ENCODE assay signal across 11 cellular contexts in the genomic region with DNA sequence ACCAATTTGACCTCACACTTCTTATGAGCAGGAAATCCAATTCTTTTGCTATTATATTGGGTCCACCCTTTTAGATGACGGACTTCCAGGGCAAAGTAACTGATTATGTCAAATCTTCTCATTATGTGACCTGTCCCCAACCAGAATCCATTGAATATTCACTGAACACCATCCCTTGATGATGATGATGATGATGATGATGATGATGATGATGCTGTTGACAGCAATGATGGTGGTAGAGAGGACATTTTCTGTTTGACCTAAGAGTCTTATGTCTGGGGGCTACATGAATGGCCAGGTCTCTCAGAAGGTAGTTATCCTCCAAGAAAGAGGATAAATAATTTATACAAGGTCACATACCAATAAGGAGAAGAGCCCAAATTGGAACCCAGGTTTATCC. TPM values are rescaled to one million over a fixed set of nuclear protein-coding genes. Genes with fewer than 3 reads are reported as not detected.
"Had no signal": no experiment of that assay in that cellular context is flagged by ENCODE, and none has a peak within 500 bp of the region (broad histone marks: within the 10 kb centered on the region; RNA-seq: fewer than 3 reads in every experiment).

No MANE protein-coding gene starts in this region.

- DNase-seq: GM23248, GOT3, H7, IMR-90, KG1 had no signal

- H3K4me1 ChIP-seq: HAP-1 had no signal

- H3K9ac ChIP-seq: GM23248 had no signal

- ATAC-seq: HCT116, K562 had no signal

- H3K27ac ChIP-seq: GM23248, HL-60 had no signal

- FAIRE-seq: K562 had no signal

- H2AFZ ChIP-seq: GM23248 had no signal

- H3K4me3 ChIP-seq: GM23248, HAP-1, K562 had no signal

- H3K9me3 ChIP-seq: HAP-1 had no signal

- H3K36me3 ChIP-seq: HAP-1 had no signal

RNA-seq across cellular contexts. Expression of a gene that starts 26.7 kb away (rescaled TPM):
- total RNA-seq: GM23248, H4, HT1080, IMR-90 had no signal
- polyA plus RNA-seq: GM23248, IMR-90 had no signal

RNA-seq across cellular contexts. Expression of a gene that starts 34.9 kb away (rescaled TPM):
- total RNA-seq: HT1080 had no signal
